Comparison of ENCODE assay signal across 26 cellular contexts in the genomic region with DNA sequence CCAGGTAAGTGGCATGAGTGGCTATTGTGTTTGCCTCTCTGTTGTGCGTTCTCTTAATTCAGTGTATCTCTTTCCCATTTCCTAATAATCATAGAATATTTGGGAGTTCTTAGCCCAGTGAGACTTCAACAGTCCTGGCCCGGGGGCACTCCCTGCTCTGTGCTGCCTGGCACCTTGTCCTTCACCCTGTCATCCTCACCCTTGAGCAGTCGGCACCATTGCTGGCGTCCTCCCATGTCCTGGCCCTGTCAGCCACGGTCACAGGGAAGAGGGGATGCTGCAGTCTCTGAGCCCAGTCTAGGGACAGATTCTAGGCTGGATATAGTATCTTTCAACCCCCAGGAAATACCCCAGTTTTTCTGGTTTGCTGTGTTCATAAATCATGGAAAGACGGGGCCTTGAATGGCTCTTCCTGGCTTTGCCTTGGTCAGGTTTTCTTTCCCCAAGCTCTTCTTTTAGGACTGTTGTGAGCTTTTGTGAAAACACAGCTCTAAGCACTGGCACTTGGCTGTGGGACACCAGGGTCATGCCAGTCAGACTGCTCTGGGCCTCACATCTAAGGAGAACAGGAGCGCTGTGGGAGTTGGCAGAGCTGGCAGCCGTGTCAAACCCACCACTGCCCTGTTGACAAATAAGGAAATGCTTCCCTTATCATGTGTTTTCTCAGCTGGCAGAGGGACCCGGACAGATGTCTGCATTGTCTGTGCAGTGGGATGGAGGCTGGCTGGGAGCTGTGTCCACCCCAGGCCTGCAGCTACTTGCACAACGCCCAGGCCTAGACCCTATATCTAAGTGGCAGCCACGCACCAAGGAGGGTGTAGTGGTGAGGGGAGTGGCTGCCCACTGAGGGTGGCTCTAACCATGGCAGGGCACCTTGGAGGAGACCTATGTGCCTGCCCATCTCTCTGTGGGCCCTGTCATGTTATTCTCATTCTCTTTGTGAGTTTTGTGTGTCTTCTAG.
"Had no signal": no experiment of that assay in that cellular context is flagged by ENCODE, and none has a peak within 500 bp of the region (broad histone marks: within the 10 kb centered on the region; RNA-seq: fewer than 3 reads in every experiment).

No MANE protein-coding gene starts in this region.

- H3K27ac Mint-ChIP-seq: activated CD4-positive, alpha-beta T cell treated with anti-CD3 and anti-CD28 coated beads for 36 hours; activated naive CD4-positive, alpha-beta T cell treated with anti-CD3 and anti-CD28 coated beads, Interleukin-2, amount 10 ng/mL, durations not matched to agents 7 days and 5 days; activated T-helper 1 cell treated with anti-CD3 and anti-CD28 coated beads, Interleukin-12 subunit alpha, Interleukin-12 subunit beta, Interleukin-2, Interleukin-4 antibody, amounts not matched to agents 30 ng/mL and 10 ng/mL and 1 ng/mL, durations not matched to agents 14 hours and 24 hours and 36 hours; effector memory CD8-positive, alpha-beta T cell; mesothelial cell of epicardium; stimulated activated naive B cell treated with anti-CD40 and anti-IgM and Interleukin-4, amounts not matched to agents 10 μg/mL and 1 μg/mL and 100 μg/mL, for 72 hours had no signal

- ATAC-seq: activated CD4-positive, alpha-beta T cell treated with anti-CD3 and anti-CD28 coated beads for 36 hours; effector memory CD8-positive, alpha-beta T cell; stimulated activated naive B cell treated with anti-CD40 and anti-IgM and Interleukin-4, amounts not matched to agents 10 μg/mL and 1 μg/mL and 100 μg/mL, for 72 hours had no signal

- FAIRE-seq: astrocyte, endothelial cell of umbilical vein, islet of Langerhans had no signal

- DNase-seq: activated CD4-positive, alpha-beta T cell treated with anti-CD3 and anti-CD28 coated beads for 36 hours; activated CD4-positive, alpha-beta T cell treated with anti-CD3 and anti-CD28 coated beads, Interleukin-2, amount 50 U/mL, for 4 hours; activated CD4-positive, CD25-positive, alpha-beta regulatory T cell; activated effector memory CD4-positive, alpha-beta T cell treated with anti-CD3 and anti-CD28 coated beads, Interleukin-2, amount 50 U/mL, for 16 hours; activated naive CD4-positive, alpha-beta T cell treated with anti-CD3 and anti-CD28 coated beads, Interleukin-2, amount 10 ng/mL, durations not matched to agents 7 days and 5 days; amniotic stem cell; brain microvascular endothelial cell; caudate nucleus; cortex of kidney; effector memory CD8-positive, alpha-beta T cell; foreskin fibroblast; naive B cell; right lobe of liver; stimulated activated CD4-positive, alpha-beta T cell treated with anti-CD3 and anti-CD28 coated beads, Interleukin-1b, Interleukin-23, amount 100 ng/mL, for 48 hours; stimulated activated CD4-positive, alpha-beta T cell treated with anti-CD3 and anti-CD28 coated beads, Interleukin-4, amount 100 ng/mL, for 4 hours; stimulated activated CD8-positive, alpha-beta memory T cell treated with anti-CD3 and anti-CD28 coated beads, Interleukin-4, amount 100 ng/mL, for 48 hours; stimulated activated naive B cell treated with anti-CD40 and anti-IgM and Interleukin-4, amounts not matched to agents 10 μg/mL and 1 μg/mL and 100 μg/mL, for 72 hours; uterus had no signal

- H3K4me1 ChIP-seq: tibial nerve, uterus had no signal

- H3K36me3 Mint-ChIP-seq: activated naive CD4-positive, alpha-beta T cell treated with anti-CD3 and anti-CD28 coated beads, Interleukin-2, amount 10 ng/mL, durations not matched to agents 7 days and 5 days; mesothelial cell of epicardium; naive B cell; stimulated activated naive B cell treated with anti-CD40 and anti-IgM and Interleukin-4, amounts not matched to agents 10 μg/mL and 1 μg/mL and 100 μg/mL, for 72 hours had no signal

- H3K4me1 Mint-ChIP-seq: activated CD4-positive, alpha-beta T cell treated with anti-CD3 and anti-CD28 coated beads for 36 hours; activated naive CD4-positive, alpha-beta T cell treated with anti-CD3 and anti-CD28 coated beads, Interleukin-2, amount 10 ng/mL, durations not matched to agents 7 days and 5 days; naive B cell; neural crest cell; stimulated activated naive B cell treated with anti-CD40 and anti-IgM and Interleukin-4, amounts not matched to agents 10 μg/mL and 1 μg/mL and 100 μg/mL, for 72 hours had no signal

- H3K4me3 ChIP-seq: right lobe of liver, skin epidermis, tibial nerve, uterus had no signal

- H3K27ac ChIP-seq: brain microvascular endothelial cell, right lobe of liver, skin epidermis, tibial nerve, uterus had no signal

- H3K9me3 Mint-ChIP-seq: activated naive CD4-positive, alpha-beta T cell treated with anti-CD3 and anti-CD28 coated beads, Interleukin-2, amount 10 ng/mL, durations not matched to agents 7 days and 5 days; activated T-helper 1 cell treated with anti-CD3 and anti-CD28 coated beads, Interleukin-12 subunit alpha, Interleukin-12 subunit beta, Interleukin-2, Interleukin-4 antibody, amounts not matched to agents 30 ng/mL and 10 ng/mL and 1 ng/mL, durations not matched to agents 14 hours and 24 hours and 36 hours; effector memory CD8-positive, alpha-beta T cell; neural crest cell had no signal

- H3K4me3 Mint-ChIP-seq: activated CD4-positive, alpha-beta T cell treated with anti-CD3 and anti-CD28 coated beads for 36 hours; activated naive CD4-positive, alpha-beta T cell treated with anti-CD3 and anti-CD28 coated beads, Interleukin-2, amount 10 ng/mL, durations not matched to agents 7 days and 5 days; activated T-helper 1 cell treated with anti-CD3 and anti-CD28 coated beads, Interleukin-12 subunit alpha, Interleukin-12 subunit beta, Interleukin-2, Interleukin-4 antibody, amounts not matched to agents 30 ng/mL and 10 ng/mL and 1 ng/mL, durations not matched to agents 14 hours and 24 hours and 36 hours; effector memory CD8-positive, alpha-beta T cell; mesothelial cell of epicardium; naive B cell; neural crest cell; stimulated activated naive B cell treated with anti-CD40 and anti-IgM and Interleukin-4, amounts not matched to agents 10 μg/mL and 1 μg/mL and 100 μg/mL, for 72 hours had no signal

- H3K27me3 ChIP-seq: brain microvascular endothelial cell, right lobe of liver, tibial nerve, uterus had no signal

- H3K9me3 ChIP-seq: right lobe of liver, tibial nerve, uterus had no signal

- H3K27me3 Mint-ChIP-seq: activated CD4-positive, alpha-beta T cell treated with anti-CD3 and anti-CD28 coated beads for 36 hours; activated naive CD4-positive, alpha-beta T cell treated with anti-CD3 and anti-CD28 coated beads, Interleukin-2, amount 10 ng/mL, durations not matched to agents 7 days and 5 days; naive B cell; stimulated activated naive B cell treated with anti-CD40 and anti-IgM and Interleukin-4, amounts not matched to agents 10 μg/mL and 1 μg/mL and 100 μg/mL, for 72 hours had no signal

- H3K36me3 ChIP-seq: brain microvascular endothelial cell, right lobe of liver, tibial nerve, uterus had no signal
